17 cellular contexts compared by ENCODE assay signal in the genomic region with DNA sequence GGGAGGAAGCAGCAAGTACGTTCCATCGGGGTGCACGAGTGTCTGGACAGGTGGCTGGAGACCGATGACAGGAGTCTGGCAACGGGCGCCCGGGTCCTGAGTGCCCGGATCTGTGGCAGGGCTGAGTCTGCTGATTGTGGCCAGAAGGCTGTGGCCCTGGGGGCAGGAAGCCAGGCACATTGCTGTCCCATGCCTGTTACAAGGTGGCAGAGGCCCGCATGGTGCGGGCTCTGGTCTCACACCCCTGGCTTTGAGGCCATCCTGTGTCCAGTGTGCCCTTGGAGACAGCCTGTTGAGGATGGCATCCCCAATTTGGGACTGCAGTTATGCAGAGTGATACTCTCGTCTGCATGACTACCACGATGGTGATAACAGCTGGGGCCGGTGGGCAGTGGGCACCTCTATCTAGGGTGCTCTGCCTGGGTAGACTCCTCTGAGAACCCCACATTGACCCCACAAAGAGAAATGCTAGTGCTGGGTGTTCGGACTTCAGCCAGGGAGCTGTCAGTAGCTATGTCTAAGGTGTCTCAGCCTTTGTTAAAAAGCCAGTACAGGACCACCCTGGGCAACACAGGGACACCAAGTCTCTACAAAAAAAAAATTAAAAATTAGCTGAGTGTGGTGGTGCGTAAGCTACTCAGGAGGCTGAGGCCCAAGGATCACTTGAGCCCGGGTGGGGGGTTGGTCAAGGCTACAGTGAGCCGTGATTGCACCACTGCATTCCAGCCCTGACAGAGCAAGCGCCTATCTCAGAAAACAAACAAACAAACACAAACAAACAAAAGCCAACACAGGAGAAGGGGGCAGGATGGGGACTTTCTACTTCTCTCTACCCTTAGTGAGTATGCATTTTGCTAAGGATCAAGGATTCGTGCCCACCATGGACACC.
DNase-seq lines count a peak whose midpoint lies in the region; ATAC-seq and TF ChIP-seq lines count a peak whose summit lies in the region.
"Had no signal": no experiment of that assay in that cellular context is flagged by ENCODE, and none has a peak within 500 bp of the region (broad histone marks: within the 10 kb centered on the region; RNA-seq: fewer than 3 reads in every experiment).

No MANE protein-coding gene starts in this region.

- peak overlapping the region in 1 of 2 donors; percentile 23 for H3K27ac ChIP-seq in right atrium auricular region
- H3K27ac ChIP-seq in heart right ventricle = no peak overlapping the region
- no peak overlapping the region for H3K27ac ChIP-seq in mesenchymal stem cell (ENCODE audit: low read length, poor library complexity, severe bottlenecking)
- peak overlapping the region; percentile 61 for H3K27ac ChIP-seq in suprapubic skin
- H3K27ac ChIP-seq: Peyer's patch had no signal

- H3K18ac ChIP-seq in mesenchymal stem cell (ENCODE audit: low read depth in 1 of 2, low read length in 2 of 2) = peak overlapping the region; percentile 19 to 54

- 68 to 78% methylated on average over 19 of the region's 19 CpGs for WGBS in heart right ventricle, 2 donors
- WGBS in mesenchymal stem cell = 98% methylated on average over 14 of the region's 19 CpGs
- WGBS in suprapubic skin = 95% methylated on average over 14 of the region's 19 CpGs

- H4K8ac ChIP-seq in mesenchymal stem cell (ENCODE audit: low read length) = no peak overlapping the region

- H3K4me1 ChIP-seq in right atrium auricular region (peaks cover 0 to 71% of the 10 kb centered on the region in 2 donors), heart right ventricle (peaks cover 9 to 67% (median 29%) of the 10 kb centered on the region in 9 donors), mesenchymal stem cell (ENCODE audit: control insufficient read depth, insufficient read depth, low read depth, low read length) (peaks cover 11% of the 10 kb centered on the region), suprapubic skin (peaks cover 65% of the 10 kb centered on the region)
- H3K4me1 ChIP-seq: Peyer's patch had no signal

- intact Hi-C loops in Right ventricle myocardium superior (cut with DNase I) (loop anchor here (5.0 kb wide), 1 partner anchor 83 kb away; no protein-coding TSS in a partner anchor), heart right ventricle (cut with DNase I) (loop anchor here in 3 of 10 donors (2.0 to 5.0 kb wide), 4 partner anchors 30 to 77 kb away; no protein-coding TSS in a partner anchor)

- H3K4me3 ChIP-seq in right atrium auricular region (no peak overlapping the region), heart right ventricle (no peak overlapping the region), mesenchymal stem cell (ENCODE audit: insufficient read depth in 1 of 2, low read depth in 1 of 2, low read length in 2 of 2) (no peak overlapping the region), suprapubic skin (no peak overlapping the region)
- H3K4me3 ChIP-seq: Peyer's patch had no signal

- no peak overlapping the region for H3K4ac ChIP-seq in mesenchymal stem cell (ENCODE audit: low read depth in 1 of 2, low read length in 2 of 2)

- no peaks in the 10 kb centered on the region for H3K9me3 ChIP-seq in right atrium auricular region
- no peaks in the 10 kb centered on the region for H3K9me3 ChIP-seq in heart right ventricle
- no peaks in the 10 kb centered on the region for H3K9me3 ChIP-seq in mesenchymal stem cell (ENCODE audit: control insufficient read depth, low read length)
- no peaks in the 10 kb centered on the region for H3K9me3 ChIP-seq in suprapubic skin
- H3K9me3 ChIP-seq: Peyer's patch had no signal

- TF ChIP-seq EP300 in suprapubic skin (IDR thresholded peaks at IDR 0.05) = no peak

- H3K79me1 ChIP-seq in mesenchymal stem cell (replicated peaks; ENCODE audit: low read length, poor library complexity, severe bottlenecking) = no peaks in the 10 kb centered on the region

- TF ChIP-seq CTCF in right atrium auricular region (IDR thresholded peaks at IDR 0.05) = no peak
- TF ChIP-seq CTCF in heart right ventricle (IDR thresholded peaks at IDR 0.05) = no peak
- no peak for TF ChIP-seq CTCF in suprapubic skin (IDR thresholded peaks at IDR 0.05)
- TF ChIP-seq CTCF in GM10266 (IDR thresholded peaks at IDR 0.05; ENCODE audit: control insufficient read depth, insufficient read depth, low read depth, missing control alignments) = no peak

- no peak overlapping the region for H2BK5ac ChIP-seq in mesenchymal stem cell (ENCODE audit: low read depth, low read length, poor library complexity, severe bottlenecking)

- no peak overlapping the region for H2AFZ ChIP-seq in mesenchymal stem cell (ENCODE audit: low read depth, low read length)

- H3K4me2 ChIP-seq in mesenchymal stem cell (ENCODE audit: low read length, poor library complexity, severe bottlenecking) = no peak overlapping the region

- ATAC-seq in Right ventricle myocardium superior (ENCODE audit: poor library complexity) (peak; percentile 61), heart right ventricle (peak; percentile 19 to 85 (median 56))
- ATAC-seq: HCT116 had no signal

- H2BK120ac ChIP-seq in mesenchymal stem cell (ENCODE audit: low read depth, low read length) = no peak overlapping the region

- H2BK12ac ChIP-seq in mesenchymal stem cell (ENCODE audit: low read length in 2 of 2) = no peak overlapping the region

- H2AK5ac ChIP-seq in mesenchymal stem cell (ENCODE audit: low read length, severe bottlenecking) = no peak overlapping the region

- TF ChIP-seq POLR2A in suprapubic skin (IDR thresholded peaks at IDR 0.05) = no peak

- no peak overlapping the region for H4K91ac ChIP-seq in mesenchymal stem cell (ENCODE audit: low read length)

- H2BK15ac ChIP-seq in mesenchymal stem cell (ENCODE audit: low read depth, poor library complexity, severe bottlenecking) = no peak overlapping the region

- peak; percentile 71 for DNase-seq in Right ventricle myocardium superior
- no peak for DNase-seq in right atrium auricular region (ENCODE audit: low spot score)
- DNase-seq in heart right ventricle = peak in 1 of 2 donors; percentile 53
- DNase-seq in mesenchymal stem cell = no peak
- no peak for DNase-seq in suprapubic skin (ENCODE audit: low spot score in 2 of 2)
- DNase-seq in GM10266 (ENCODE audit: extremely low spot score) = no peak
- no peak for DNase-seq in NCI-H1417 (lab: John Stamatoyannopoulos, UW)
- no peak for DNase-seq in nucleus accumbens (lab: John Stamatoyannopoulos, UW)
- DNase-seq: 8988T, C1 segment of cervical spinal cord, DMS153, KG1, NCI-H1092, NCI-H1694, SIG-M5 had no signal

- no peaks in the 10 kb centered on the region for H3K27me3 ChIP-seq in right atrium auricular region
- no peaks in the 10 kb centered on the region for H3K27me3 ChIP-seq in heart right ventricle
- peaks cover 0 to 28% of the 10 kb centered on the region in 2 experiments for H3K27me3 ChIP-seq in mesenchymal stem cell (ENCODE audit: control insufficient read depth in 1 of 2, insufficient read depth in 1 of 2, low read length in 2 of 2)
- H3K27me3 ChIP-seq in suprapubic skin = no peaks in the 10 kb centered on the region
- H3K27me3 ChIP-seq: Peyer's patch had no signal

- no peak overlapping the region for H3K9ac ChIP-seq in mesenchymal stem cell (ENCODE audit: low read length)

- no peak overlapping the region for H3K14ac ChIP-seq in mesenchymal stem cell (ENCODE audit: low read length in 2 of 2)

- H3K23ac ChIP-seq in mesenchymal stem cell (ENCODE audit: low read length in 2 of 2) = no peak overlapping the region

- H3K36me3 ChIP-seq in right atrium auricular region (no peaks in the 10 kb centered on the region), heart right ventricle (no peaks in the 10 kb centered on the region), mesenchymal stem cell (ENCODE audit: control insufficient read depth in 1 of 2, insufficient read depth in 2 of 2, low read depth in 1 of 2, low read length in 2 of 2) (no peaks in the 10 kb centered on the region), suprapubic skin (no peaks in the 10 kb centered on the region)
- H3K36me3 ChIP-seq: Peyer's patch had no signal
